In genomic region chr22:19207902-19208283, GRCh38 we compare ENCODE assay signal across 1 cellular context.
TF ChIP-seq lines count a peak whose summit lies in the region.

No MANE protein-coding gene starts in this region.

TF ChIP-seq in K562, 482 proteins besides CTCF, POLR2A, EP300 and RAD21 (continued from another document):
- TF ChIP-seq, protein P1, sequence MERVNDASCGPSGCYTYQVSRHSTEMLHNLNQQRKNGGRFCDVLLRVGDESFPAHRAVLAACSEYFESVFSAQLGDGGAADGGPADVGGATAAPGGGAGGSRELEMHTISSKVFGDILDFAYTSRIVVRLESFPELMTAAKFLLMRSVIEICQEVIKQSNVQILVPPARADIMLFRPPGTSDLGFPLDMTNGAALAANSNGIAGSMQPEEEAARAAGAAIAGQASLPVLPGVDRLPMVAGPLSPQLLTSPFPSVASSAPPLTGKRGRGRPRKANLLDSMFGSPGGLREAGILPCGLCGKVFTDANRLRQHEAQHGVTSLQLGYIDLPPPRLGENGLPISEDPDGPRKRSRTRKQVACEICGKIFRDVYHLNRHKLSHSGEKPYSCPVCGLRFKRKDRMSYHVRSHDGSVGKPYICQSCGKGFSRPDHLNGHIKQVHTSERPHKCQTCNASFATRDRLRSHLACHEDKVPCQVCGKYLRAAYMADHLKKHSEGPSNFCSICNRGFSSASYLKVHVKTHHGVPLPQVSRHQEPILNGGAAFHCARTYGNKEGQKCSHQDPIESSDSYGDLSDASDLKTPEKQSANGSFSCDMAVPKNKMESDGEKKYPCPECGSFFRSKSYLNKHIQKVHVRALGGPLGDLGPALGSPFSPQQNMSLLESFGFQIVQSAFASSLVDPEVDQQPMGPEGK (CRISPR knock-in tag; IDR thresholded peaks at IDR 0.05; ENCODE audit: borderline replicate concordance): peak; percentile 44; the same call in 1 of the 2 replicates
- TF ChIP-seq RHOXF2B (CRISPR knock-in tag; conservative IDR thresholded peaks at IDR 0.05) (0 out of 2 replicates have a peak, but pooled peaks have one; percentile 69), MYC (IDR thresholded peaks at IDR 0.05; ENCODE audit: low read depth, low read length) (no peak), MYC (CRISPR knock-in tag; IDR thresholded peaks at IDR 0.05; ENCODE audit: borderline replicate concordance, low read depth) (0 out of 2 replicates have a peak, but pooled peaks have one; percentile 76), ZNF324 (CRISPR knock-in tag; IDR thresholded peaks at IDR 0.05) (no peak), ZNF740 (CRISPR knock-in tag; IDR thresholded peaks at IDR 0.05) (no peak), ZNF740 (tag; IDR thresholded peaks at IDR 0.05) (peak in 1 of 2 experiments; percentile 53; a peak in 1 of 4 replicates)
